Comparison of ENCODE assay signal across 8 cellular contexts in the genomic region with DNA sequence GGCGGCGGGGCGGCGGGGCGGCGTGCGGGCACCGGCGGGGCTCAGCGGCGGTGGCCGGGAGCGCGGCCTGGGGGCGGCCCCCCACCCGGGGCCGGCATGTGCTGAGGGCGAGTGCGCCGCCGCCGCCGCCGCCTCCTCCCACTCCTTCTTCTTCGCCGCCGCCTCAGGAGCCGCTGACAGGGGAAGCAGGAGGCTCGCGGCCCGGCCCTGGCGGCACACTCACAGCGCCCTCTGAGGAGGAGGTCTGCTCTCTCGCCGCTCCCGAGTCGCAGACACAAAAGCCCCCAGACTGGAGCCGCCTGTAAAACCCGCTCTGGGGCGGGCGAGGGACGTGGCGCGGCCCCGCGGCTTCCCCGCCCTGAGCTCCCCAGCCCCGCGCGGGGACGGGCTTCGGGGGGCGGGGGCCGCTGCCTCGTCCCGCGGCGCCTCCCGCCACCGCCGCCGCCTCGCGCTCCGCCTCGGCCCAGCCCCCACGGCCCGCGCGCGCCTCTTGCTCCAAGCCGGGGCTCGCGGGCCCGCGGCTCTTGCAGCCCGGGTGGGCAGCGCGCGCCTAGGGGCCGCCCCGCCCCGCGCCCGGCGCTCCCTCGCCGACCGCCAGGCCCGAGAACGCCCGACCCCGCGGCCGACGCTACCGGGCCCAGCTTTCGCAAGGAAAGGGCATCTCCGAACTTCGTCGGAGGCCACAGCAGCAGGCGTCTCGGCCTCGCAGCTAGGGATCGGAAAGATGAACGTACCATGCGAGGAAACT. TPM values are rescaled to one million over a fixed set of nuclear protein-coding genes. Genes with fewer than 3 reads are reported as not detected.
DNase-seq lines count a peak whose midpoint lies in the region; ATAC-seq and TF ChIP-seq lines count a peak whose summit lies in the region.

A gene with protein sequence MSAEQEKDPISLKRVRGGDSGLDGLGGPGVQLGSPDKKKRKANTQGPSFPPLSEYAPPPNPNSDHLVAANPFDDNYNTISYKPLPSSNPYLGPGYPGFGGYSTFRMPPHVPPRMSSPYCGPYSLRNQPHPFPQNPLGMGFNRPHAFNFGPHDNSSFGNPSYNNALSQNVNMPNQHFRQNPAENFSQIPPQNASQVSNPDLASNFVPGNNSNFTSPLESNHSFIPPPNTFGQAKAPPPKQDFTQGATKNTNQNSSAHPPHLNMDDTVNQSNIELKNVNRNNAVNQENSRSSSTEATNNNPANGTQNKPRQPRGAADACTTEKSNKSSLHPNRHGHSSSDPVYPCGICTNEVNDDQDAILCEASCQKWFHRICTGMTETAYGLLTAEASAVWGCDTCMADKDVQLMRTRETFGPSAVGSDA (minus strand): TSS at position 276 of the 748 bp plus-strand sequence. CDS start 462 bp downstream, outside the sequence.

- no peaks in the 10 kb centered on the region for H3K4me1 ChIP-seq in HEK293 (ENCODE audit: control insufficient read depth, insufficient read depth, low read length)
- H3K4me1 ChIP-seq in tibial artery = peaks cover 0 to 26% (median 5%) of the 10 kb centered on the region in 4 donors

- H3K9me3 ChIP-seq in HEK293 (ENCODE audit: control insufficient read depth, insufficient read depth, low read depth, low read length) (no peaks in the 10 kb centered on the region), tibial artery (no peaks in the 10 kb centered on the region)

- peak; percentile 88 for DNase-seq in GM03348 (ENCODE audit: low spot score)
- DNase-seq in NCI-H69 (lab: John Stamatoyannopoulos, UW) = peak; percentile 81
- DNase-seq in activated T-helper 1 cell treated with anti-CD3 and anti-CD28 coated beads, Interleukin-12 subunit alpha, Interleukin-12 subunit beta, Interleukin-2, Interleukin-4 antibody, amounts not matched to agents 30 ng/mL and 10 ng/mL and 1 ng/mL, durations not matched to agents 14 hours and 24 hours and 36 hours (ENCODE audit: low spot score) = peak; percentile 2
- peak; percentile 54 to 83 for DNase-seq in foreskin fibroblast
- peak; percentile 77 for DNase-seq in nephron progenitor cell
- DNase-seq in tibial artery = peak; percentile 49 to 79

- H3K27ac Mint-ChIP-seq in activated T-helper 1 cell treated with anti-CD3 and anti-CD28 coated beads, Interleukin-12 subunit alpha, Interleukin-12 subunit beta, Interleukin-2, Interleukin-4 antibody, amounts not matched to agents 30 ng/mL and 10 ng/mL and 1 ng/mL, durations not matched to agents 14 hours and 24 hours and 36 hours = no peak within 1 kb of the TSS
- peak within 1 kb of the TSS; percentile 94 for H3K27ac Mint-ChIP-seq in nephron progenitor cell

- H3K36me3 Mint-ChIP-seq in activated T-helper 1 cell treated with anti-CD3 and anti-CD28 coated beads, Interleukin-12 subunit alpha, Interleukin-12 subunit beta, Interleukin-2, Interleukin-4 antibody, amounts not matched to agents 30 ng/mL and 10 ng/mL and 1 ng/mL, durations not matched to agents 14 hours and 24 hours and 36 hours (ENCODE audit: low read depth) = no peaks in the 10 kb centered on the region
- H3K36me3 Mint-ChIP-seq in nephron progenitor cell (ENCODE audit: low read depth) = peaks cover 19% of the 10 kb centered on the region

- peak; percentile 17; the same call in 1 of the 2 replicates for TF ChIP-seq CTCF in HEK293 (tag by site-specific recombination; IDR thresholded peaks at IDR 0.05)
- TF ChIP-seq CTCF in foreskin fibroblast (IDR thresholded peaks at IDR 0.05; ENCODE audit: low read depth, low read length) = no peak
- no peak for TF ChIP-seq CTCF in nephron progenitor cell (IDR thresholded peaks at IDR 0.05)
- TF ChIP-seq CTCF in tibial artery (IDR thresholded peaks at IDR 0.05) = no peak

- no peak for ATAC-seq in HG03097 (IDR thresholded peaks at IDR 0.05; ENCODE audit: low FRiP score, unreplicated experiment)

- H3K4me3 Mint-ChIP-seq in activated T-helper 1 cell treated with anti-CD3 and anti-CD28 coated beads, Interleukin-12 subunit alpha, Interleukin-12 subunit beta, Interleukin-2, Interleukin-4 antibody, amounts not matched to agents 30 ng/mL and 10 ng/mL and 1 ng/mL, durations not matched to agents 14 hours and 24 hours and 36 hours = peak within 1 kb of the TSS; percentile 76
- peak within 1 kb of the TSS; percentile 85 for H3K4me3 Mint-ChIP-seq in nephron progenitor cell

- POLR2A ChIA-PET in HEK293 (lab: Yijun Ruan, JAX) = interaction anchor here (0.8 to 1.1 kb wide), 3 partner anchors 14 to 62 kb away, joined by 3 to 4 read pairs (median 3); no protein-coding TSS in a partner anchor

- no peaks in the 10 kb centered on the region for H3K27me3 ChIP-seq in tibial artery

- intact Hi-C loops in activated T-helper 1 cell treated with anti-CD3 and anti-CD28 coated beads, Interleukin-12 subunit alpha, Interleukin-12 subunit beta, Interleukin-2, Interleukin-4 antibody, amounts not matched to agents 30 ng/mL and 10 ng/mL and 1 ng/mL, durations not matched to agents 14 hours and 24 hours and 36 hours (cut with micrococcal nuclease) = no loop called here
- intact Hi-C loops in tibial artery (cut with DNase I; ENCODE audit: low total_unique reads) = no loop called here

- H3K4me3 ChIP-seq in HEK293 (ENCODE audit: low read depth, low read length) (peak within 1 kb of the TSS; percentile 63), foreskin fibroblast (ENCODE audit: low read depth in 1 of 2, low read length in 2 of 2) (peak within 1 kb of the TSS; percentile 71 to 82), tibial artery (peak within 1 kb of the TSS; percentile 77 to 86)

- H3K27ac ChIP-seq in HEK293 (ENCODE audit: extremely low read depth, low read depth, low read length) = peak within 1 kb of the TSS; percentile 88
- H3K27ac ChIP-seq in tibial artery = peak within 1 kb of the TSS; percentile 88 to 93

- H3K36me3 ChIP-seq in HEK293 (ENCODE audit: control insufficient read depth in 2 of 2, insufficient read depth in 1 of 2, low read length in 2 of 2) (peaks cover 0 to 3% of the 10 kb centered on the region in 2 experiments; a peak in 1 of 3 replicates), tibial artery (no peaks in the 10 kb centered on the region)

- H3K4me1 Mint-ChIP-seq in activated T-helper 1 cell treated with anti-CD3 and anti-CD28 coated beads, Interleukin-12 subunit alpha, Interleukin-12 subunit beta, Interleukin-2, Interleukin-4 antibody, amounts not matched to agents 30 ng/mL and 10 ng/mL and 1 ng/mL, durations not matched to agents 14 hours and 24 hours and 36 hours (ENCODE audit: low read depth) = no peaks in the 10 kb centered on the region
- peaks cover 16% of the 10 kb centered on the region for H3K4me1 Mint-ChIP-seq in nephron progenitor cell

- CTCF ChIA-PET in HEK293 (lab: Yijun Ruan, JAX) = interaction anchor here (1.1 kb wide), 1 partner anchor 47 kb away, joined by 4 read pairs; no protein-coding TSS in a partner anchor

- H3K27me3 Mint-ChIP-seq in activated T-helper 1 cell treated with anti-CD3 and anti-CD28 coated beads, Interleukin-12 subunit alpha, Interleukin-12 subunit beta, Interleukin-2, Interleukin-4 antibody, amounts not matched to agents 30 ng/mL and 10 ng/mL and 1 ng/mL, durations not matched to agents 14 hours and 24 hours and 36 hours (ENCODE audit: insufficient read depth) = peaks cover 38% of the 10 kb centered on the region
- no peaks in the 10 kb centered on the region for H3K27me3 Mint-ChIP-seq in nephron progenitor cell (ENCODE audit: low read depth, poor library complexity)

- peaks cover 7% of the 10 kb centered on the region for H3K9me3 Mint-ChIP-seq in activated T-helper 1 cell treated with anti-CD3 and anti-CD28 coated beads, Interleukin-12 subunit alpha, Interleukin-12 subunit beta, Interleukin-2, Interleukin-4 antibody, amounts not matched to agents 30 ng/mL and 10 ng/mL and 1 ng/mL, durations not matched to agents 14 hours and 24 hours and 36 hours
- H3K9me3 Mint-ChIP-seq in nephron progenitor cell = peaks cover 11% of the 10 kb centered on the region

TF ChIP-seq in HEK293, 187 proteins besides CTCF, POLR2A, EP300 and RAD21:
- TF ChIP-seq ZNF76 (tag by site-specific recombination; IDR thresholded peaks at IDR 0.05; ENCODE audit: borderline replicate concordance, low read depth) (no peak), PRDM1 (tag by site-specific recombination; IDR thresholded peaks at IDR 0.05) (no peak), ZBTB8A (tag by site-specific recombination; IDR thresholded peaks at IDR 0.05) (peak; percentile 4; the same call in 1 of the 2 replicates), ZBTB20 (tag by site-specific recombination; IDR thresholded peaks at IDR 0.05) (peak; percentile 75; the same call in 1 of the 2 replicates), ZBTB48 (tag by site-specific recombination; IDR thresholded peaks at IDR 0.05) (peak; percentile 83; the same call in 1 of the 2 replicates), ZSCAN30 (tag by site-specific recombination; IDR thresholded peaks at IDR 0.05) (0 out of 2 replicates have a peak, but pooled peaks have one; percentile 15), SP2 (tag by site-specific recombination; IDR thresholded peaks at IDR 0.05) (peak; percentile 18; the same call in 1 of the 2 replicates)
- TF ChIP-seq, protein P1, sequence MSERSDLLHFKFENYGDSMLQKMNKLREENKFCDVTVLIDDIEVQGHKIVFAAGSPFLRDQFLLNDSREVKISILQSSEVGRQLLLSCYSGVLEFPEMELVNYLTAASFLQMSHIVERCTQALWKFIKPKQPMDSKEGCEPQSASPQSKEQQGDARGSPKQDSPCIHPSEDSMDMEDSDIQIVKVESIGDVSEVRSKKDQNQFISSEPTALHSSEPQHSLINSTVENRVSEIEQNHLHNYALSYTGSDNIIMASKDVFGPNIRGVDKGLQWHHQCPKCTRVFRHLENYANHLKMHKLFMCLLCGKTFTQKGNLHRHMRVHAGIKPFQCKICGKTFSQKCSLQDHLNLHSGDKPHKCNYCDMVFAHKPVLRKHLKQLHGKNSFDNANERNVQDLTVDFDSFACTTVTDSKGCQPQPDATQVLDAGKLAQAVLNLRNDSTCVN (tag by site-specific recombination; optimal IDR thresholded peaks at IDR 0.05) = peak; percentile 65
TF ChIP-seq in HEK293: peak in this region for 6.

RNA-seq across cellular contexts. Expression of the gene that starts here (rescaled TPM):
- not detected in 2 replicates for total RNA-seq in activated T-helper 1 cell treated with anti-CD3 and anti-CD28 coated beads, Interleukin-12 subunit alpha, Interleukin-12 subunit beta, Interleukin-2, Interleukin-4 antibody, amounts not matched to agents 30 ng/mL and 10 ng/mL and 1 ng/mL, durations not matched to agents 14 hours and 24 hours and 36 hours

Comparison
In these comparisons a context has a peak if more than half of its experiments do, and no peak if none do; other contexts are left out.
1. Peak in DNase-seq in activated T-helper 1 cell treated with anti-CD3 and anti-CD28 coated beads, Interleukin-12 subunit alpha, Interleukin-12 subunit beta, Interleukin-2, Interleukin-4 antibody, amounts not matched to agents 30 ng/mL and 10 ng/mL and 1 ng/mL, durations not matched to agents 14 hours and 24 hours and 36 hours; RNA of the gene not detected or under 1 TPM.
2. DNase-seq: peak in every context shown above with its lines; median percentile 88 in GM03348; 81 in NCI-H69; 77 in nephron progenitor cell; 68 in foreskin fibroblast; 64 in tibial artery; 2 in activated T-helper 1 cell treated with anti-CD3 and anti-CD28 coated beads, Interleukin-12 subunit alpha, Interleukin-12 subunit beta, Interleukin-2, Interleukin-4 antibody, amounts not matched to agents 30 ng/mL and 10 ng/mL and 1 ng/mL, durations not matched to agents 14 hours and 24 hours and 36 hours.